18 cellular contexts compared by ENCODE assay signal in genomic region chrX:151323054-151323453, GRCh38.
DNase-seq lines count a peak whose midpoint lies in the region; ATAC-seq and TF ChIP-seq lines count a peak whose summit lies in the region.
"Had no signal": no experiment of that assay in that cellular context is flagged by ENCODE, and none has a peak within 500 bp of the region (broad histone marks: within the 10 kb centered on the region; RNA-seq: fewer than 3 reads in every experiment).

No MANE protein-coding gene starts in this region.

- H3K27ac ChIP-seq in foreskin keratinocyte (no peak overlapping the region), right cardiac atrium (ENCODE audit: low read length) (no peak overlapping the region)
- H3K27ac ChIP-seq: 22Rv1 had no signal

- ATAC-seq in foreskin keratinocyte, result no peak
- ATAC-seq in right cardiac atrium, result no peak
- ATAC-seq: GM23338, HCT116 had no signal

- no peak for TF ChIP-seq CTCF in epithelial cell of esophagus (IDR thresholded peaks at IDR 0.05; ENCODE audit: insufficient read depth, low read depth, low read length, missing control alignments)
- no peak for TF ChIP-seq CTCF in foreskin keratinocyte (conservative IDR thresholded peaks at IDR 0.05)

- H3K27me3 ChIP-seq in foreskin keratinocyte (no peaks in the 10 kb centered on the region), right cardiac atrium (ENCODE audit: control insufficient read depth, insufficient read depth) (no peaks in the 10 kb centered on the region)

- intact Hi-C loops in right cardiac atrium (cut with DNase I), result no loop called here

- no peaks in the 10 kb centered on the region for H3K9me3 ChIP-seq in right cardiac atrium (ENCODE audit: control insufficient read depth, low read length)

- no peak overlapping the region for H3K4me3 ChIP-seq in epithelial cell of esophagus (ENCODE audit: low read length)
- H3K4me3 ChIP-seq in right cardiac atrium (ENCODE audit: low read length), result no peak overlapping the region
- H3K4me3 ChIP-seq: GM23338 had no signal

- DNase-seq in NCI-H1105 treated with DMSO at 0.1 percent for 48 hours (lab: John Stamatoyannopoulos, UW) (peak; percentile 1), NCI-H1105 (lab: John Stamatoyannopoulos, UW) (no peak), epithelial cell of esophagus (ENCODE audit: low read depth) (peak; percentile 44), foreskin keratinocyte (peak; percentile 32 to 61), right cardiac atrium (no peak), islet precursor cell (no peak)
- DNase-seq in activated CD4-positive, CD25-positive, alpha-beta regulatory T cell (lab: John Stamatoyannopoulos, UW), result no peak
- DNase-seq: C1 segment of cervical spinal cord; Calu3; CD4-positive, alpha-beta memory T cell; COR-L47; DMS53; DMS79 treated with DMSO at 0.1 percent for 48 hours; GF-D8; H9 had no signal

- H3K4me1 ChIP-seq in foreskin keratinocyte (no peaks in the 10 kb centered on the region), right cardiac atrium (ENCODE audit: control insufficient read depth, insufficient read depth, low read length) (no peaks in the 10 kb centered on the region)

Comparison
In these comparisons a context has a peak if more than half of its experiments do, and no peak if none do; other contexts are left out.
1. DNase-seq: peak in NCI-H1105 treated with DMSO at 0.1 percent for 48 hours (single experiment), epithelial cell of esophagus (single experiment) and foreskin keratinocyte (2 of 2); none in NCI-H1105 (single experiment), right cardiac atrium (0 of 3), activated CD4-positive, CD25-positive, alpha-beta regulatory T cell (0 of 4) and islet precursor cell (single experiment).